Comparison of ENCODE assay signal across 8 cellular contexts in the genomic region with DNA sequence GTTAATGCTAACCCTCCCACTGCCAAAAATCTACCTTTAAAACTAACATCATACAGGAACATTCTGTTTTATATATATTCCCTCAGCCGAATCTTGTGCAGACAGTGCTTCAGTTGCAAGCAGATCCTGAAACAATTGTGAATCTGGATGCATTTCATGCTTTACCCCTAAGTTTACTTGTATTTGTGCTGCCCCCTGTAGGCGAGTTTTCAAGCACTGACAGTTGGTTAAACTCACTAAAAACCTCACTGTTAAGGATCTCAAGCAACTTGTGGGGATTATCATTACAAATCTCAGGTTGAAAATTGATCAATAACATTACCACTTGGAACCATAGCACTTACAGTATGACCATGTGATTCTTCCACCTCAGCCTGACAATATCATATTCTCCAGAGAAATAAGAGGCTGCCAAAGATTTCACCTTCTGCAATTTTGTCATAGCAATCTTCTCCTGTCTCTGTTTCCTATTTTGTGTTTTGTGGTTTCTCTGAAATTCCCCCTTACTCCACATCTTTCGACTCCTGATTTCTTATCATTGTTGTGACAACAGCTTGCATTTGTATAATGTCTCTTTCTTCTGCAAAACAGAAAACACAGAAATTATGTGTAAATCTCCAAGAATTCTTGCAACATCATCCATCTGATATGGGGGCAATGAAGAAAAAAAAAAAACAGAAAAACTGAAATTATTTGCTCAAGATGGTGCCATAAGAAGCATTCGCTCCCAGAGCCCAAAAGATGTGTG.
DNase-seq lines count a peak whose midpoint lies in the region; ATAC-seq, FAIRE-seq and TF ChIP-seq lines count a peak whose summit lies in the region.

No MANE protein-coding gene starts in this region.

- no peaks in the 10 kb centered on the region for H3K36me3 ChIP-seq in cardiac muscle cell

- no peak for ATAC-seq in Right ventricle myocardium inferior

- no peak overlapping the region for H3K4me3 ChIP-seq in cardiac muscle cell

- no peaks in the 10 kb centered on the region for H3K4me1 ChIP-seq in cardiac muscle cell (ENCODE audit: low read depth)

- no peak for TF ChIP-seq POLR2A in H54 (IDR thresholded peaks at IDR 0.05; ENCODE audit: low read depth, low read length)

- H3K27ac ChIP-seq in cardiac muscle cell, result no peak overlapping the region

- no peaks in the 10 kb centered on the region for H3K9me3 ChIP-seq in cardiac muscle cell (ENCODE audit: low read depth)

- no peak overlapping the region for H3K4me3 Mint-ChIP-seq in activated naive CD8-positive, alpha-beta T cell treated with anti-CD3 and anti-CD28 coated beads for 36 hours

- H3K4me1 Mint-ChIP-seq in activated naive CD8-positive, alpha-beta T cell treated with anti-CD3 and anti-CD28 coated beads for 36 hours, result no peaks in the 10 kb centered on the region

- DNase-seq in cardiac muscle cell (ENCODE audit: low read depth in 1 of 2, low spot score in 1 of 2) (peak; percentile 80 to 84), Right ventricle myocardium inferior (ENCODE audit: missing footprints) (no peak), NCI-H1105 treated with DMSO at 0.1 percent for 48 hours (lab: John Stamatoyannopoulos, UW) (peak; percentile 67), hepatic stellate cell (ENCODE audit: low spot score) (peak; percentile 23), T-helper 1 cell (no peak), H54 (ENCODE audit: insufficient read length, low spot score) (no peak)
- peak; percentile 6 for DNase-seq in activated naive CD8-positive, alpha-beta T cell treated with anti-CD3 and anti-CD28 coated beads for 36 hours
- peak; percentile 50 for DNase-seq in stimulated activated CD8-positive, alpha-beta memory T cell treated with anti-CD3 and anti-CD28 coated beads, Interleukin-4, amount 100 ng/mL, for 48 hours

- H3K27me3 Mint-ChIP-seq in activated naive CD8-positive, alpha-beta T cell treated with anti-CD3 and anti-CD28 coated beads for 36 hours, result no peaks in the 10 kb centered on the region

- no peaks in the 10 kb centered on the region for H3K27me3 ChIP-seq in cardiac muscle cell

- no peak overlapping the region for H3K27ac Mint-ChIP-seq in activated naive CD8-positive, alpha-beta T cell treated with anti-CD3 and anti-CD28 coated beads for 36 hours

- H3K9me3 Mint-ChIP-seq in activated naive CD8-positive, alpha-beta T cell treated with anti-CD3 and anti-CD28 coated beads for 36 hours, result no peaks in the 10 kb centered on the region

- peak; percentile 69 for TF ChIP-seq CTCF in cardiac muscle cell (IDR thresholded peaks at IDR 0.05; ENCODE audit: low read depth, low read length)

- no peaks in the 10 kb centered on the region for H3K36me3 Mint-ChIP-seq in activated naive CD8-positive, alpha-beta T cell treated with anti-CD3 and anti-CD28 coated beads for 36 hours

- FAIRE-seq in H54 (lab: Jason Lieb, UNC), result no peak

- intact Hi-C loops in Right ventricle myocardium inferior (cut with DNase I), result loop anchor here (5.0 to 10.0 kb wide), 3 partner anchors 194 to 701 kb away; no protein-coding TSS in a partner anchor

Comparison
In these comparisons a context has a peak if more than half of its experiments do, and no peak if none do; other contexts are left out.
1. DNase-seq: peak in cardiac muscle cell (2 of 2), NCI-H1105 treated with DMSO at 0.1 percent for 48 hours (single experiment), activated naive CD8-positive, alpha-beta T cell treated with anti-CD3 and anti-CD28 coated beads for 36 hours (single experiment), hepatic stellate cell (single experiment) and stimulated activated CD8-positive, alpha-beta memory T cell treated with anti-CD3 and anti-CD28 coated beads, Interleukin-4, amount 100 ng/mL, for 48 hours (single experiment); none in Right ventricle myocardium inferior (single experiment), T-helper 1 cell (0 of 5) and H54 (single experiment).